In the genomic region with DNA sequence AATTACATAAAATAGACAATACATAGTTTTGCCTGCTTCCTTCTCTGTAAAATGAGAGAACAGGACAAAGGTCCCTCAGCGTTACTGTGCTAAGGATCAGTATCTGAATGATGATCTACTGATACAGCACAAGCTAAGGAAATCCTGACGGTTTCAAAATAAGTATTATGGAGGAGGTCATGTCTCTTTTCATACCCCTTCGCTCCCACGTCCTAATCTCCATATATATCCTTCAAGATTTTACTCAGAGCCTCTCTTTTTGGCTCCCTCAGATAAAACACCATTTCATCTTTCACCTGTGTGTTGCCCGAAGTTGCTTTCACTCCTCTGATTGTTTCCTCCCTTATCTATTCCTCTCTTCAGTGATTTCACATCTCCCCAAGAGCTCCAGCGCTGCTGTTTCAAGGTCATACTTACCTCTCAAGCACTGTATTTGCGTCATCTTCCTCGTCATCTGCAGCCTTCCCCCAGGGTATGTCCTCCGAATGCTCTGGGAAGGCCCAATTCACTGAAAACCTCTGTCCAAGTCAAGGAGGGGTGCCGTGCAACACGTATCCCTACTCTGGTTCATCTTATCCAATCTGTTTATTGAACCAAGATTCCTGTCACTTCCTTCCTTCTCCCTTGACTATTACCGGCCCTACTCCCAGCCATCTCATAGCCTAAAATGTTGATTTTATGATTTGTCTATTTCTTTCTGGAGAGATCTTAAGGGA, we compare ENCODE assay signal across 8 cellular contexts. TPM values are rescaled to one million over a fixed set of nuclear protein-coding genes. Genes with fewer than 3 reads are reported as not detected.
DNase-seq lines count a peak whose midpoint lies in the region; FAIRE-seq and TF ChIP-seq lines count a peak whose summit lies in the region.

No MANE protein-coding gene starts in this region.

- FAIRE-seq in GM12892 (lab: Jason Lieb, UNC), result peak; percentile 50

- H3K36me3 ChIP-seq in esophagus (ENCODE audit: control insufficient read depth in 2 of 2, insufficient read depth in 2 of 2, low read length in 1 of 2), result peaks cover 4 to 11% of the 10 kb centered on the region in 2 donors
- peaks cover 24% of the 10 kb centered on the region for H3K36me3 ChIP-seq in rectal smooth muscle tissue (ENCODE audit: control insufficient read depth, insufficient read depth, low read length)

- no peaks in the 10 kb centered on the region for H3K27me3 ChIP-seq in esophagus (ENCODE audit: control insufficient read depth in 1 of 2, insufficient read depth in 2 of 2, low read length in 2 of 2)
- H3K27me3 ChIP-seq in rectal smooth muscle tissue (ENCODE audit: control insufficient read depth, insufficient read depth, low read length), result no peaks in the 10 kb centered on the region

- no peak for TF ChIP-seq CTCF in GM13976 (IDR thresholded peaks at IDR 0.05; ENCODE audit: borderline replicate concordance, control extremely low read depth, extremely low read depth, insufficient read depth, missing control alignments)

- DNase-seq in GM12892 (ENCODE audit: insufficient read length) (no peak), SK-MEL-5 (ENCODE audit: low read depth, low spot score) (peak; percentile 86), NCI-H128 (lab: John Stamatoyannopoulos, UW; ENCODE audit: unreplicated experiment) (no peak), GM13976 (ENCODE audit: low spot score) (no peak)
- no peak for DNase-seq in stimulated activated CD4-positive, alpha-beta T cell treated with anti-CD3 and anti-CD28 coated beads, Interleukin-4, amount 100 ng/mL, for 1 hour
- no peak for DNase-seq in stimulated activated CD4-positive, alpha-beta T cell treated with anti-CD3 and anti-CD28 coated beads, Interleukin-1b, Interleukin-23, amount 100 ng/mL, for 48 hours

- H3K4me3 ChIP-seq in esophagus (ENCODE audit: low read depth in 1 of 2, low read length in 2 of 2) (no peak overlapping the region), rectal smooth muscle tissue (ENCODE audit: low read length) (peak overlapping the region; percentile 88)

- peak overlapping the region; percentile 93 to 94 for H3K27ac ChIP-seq in esophagus (ENCODE audit: low read depth in 2 of 2, low read length in 1 of 2)
- H3K27ac ChIP-seq in rectal smooth muscle tissue (ENCODE audit: low read depth, low read length), result peak overlapping the region; percentile 93

- WGBS in esophagus, 2 donors, result 49 to 55% methylated on average over 12 of the region's 12 CpGs

- H3K9me3 ChIP-seq in esophagus (ENCODE audit: control insufficient read depth in 2 of 2, insufficient read depth in 1 of 2, low read depth in 1 of 2, low read length in 1 of 2), result no peaks in the 10 kb centered on the region

- in situ Hi-C loops in SK-MEL-5 (cut with HindIII; ENCODE audit: low pct_unique_long_range_greater_than_20kb, low sequenced_read_pairs), result no loop called here
- in situ Hi-C loops in GM13976 (cut with MboI; ENCODE audit: low sequenced_read_pairs, unreplicated experiment), result no loop called here

- H3K9ac ChIP-seq in rectal smooth muscle tissue (ENCODE audit: low read length), result peak overlapping the region; percentile 40

- no peak for TF ChIP-seq POLR2A in GM12892 (IDR thresholded peaks at IDR 0.05; ENCODE audit: low read depth, low read length)

- H3K4me1 ChIP-seq in esophagus (ENCODE audit: control insufficient read depth in 2 of 2, insufficient read depth in 2 of 2, low read length in 1 of 2) (no peaks in the 10 kb centered on the region), rectal smooth muscle tissue (ENCODE audit: control insufficient read depth, insufficient read depth, low read length) (peaks cover 12% of the 10 kb centered on the region)

RNA-seq across cellular contexts. Expression of gene BLTP2, which starts 1.2 kb away (rescaled TPM):
- 49.1 TPM for polyA plus RNA-seq in GM12892 (2012; ENCODE audit: missing spikeins)
- total RNA-seq in SK-MEL-5 (2014; rRNA removed; shearing (Covaris generic)), result 146 and 160 TPM in 2 replicates
- polyA plus RNA-seq in SK-MEL-5 (2015; cell fraction: cytosol; rRNA removed), result 76.0 and 105 TPM in 2 replicates
- 109 and 197 TPM in 2 replicates for polyA plus RNA-seq in SK-MEL-5 (2015; cell fraction: nucleus; rRNA removed)
- 10 to 100 TPM; 19.2 to 23.5 TPM for polyA plus RNA-seq in esophagus

RNA-seq across cellular contexts. Expression of gene SDF2, which starts 15.5 kb away (rescaled TPM):
- polyA plus RNA-seq in GM12892 (2012; ENCODE audit: missing spikeins), result 34.9 TPM
- total RNA-seq in SK-MEL-5 (2014; rRNA removed; shearing (Covaris generic)), result 61.3 and 66.1 TPM in 2 replicates
- polyA plus RNA-seq in SK-MEL-5 (2015; cell fraction: cytosol; rRNA removed), result 48.6 and 63.1 TPM in 2 replicates
- polyA plus RNA-seq in SK-MEL-5 (2015; cell fraction: nucleus; rRNA removed), result 21.7 and 33.5 TPM in 2 replicates
- 10 to 100 TPM; 20.7 to 40.6 TPM for polyA plus RNA-seq in esophagus

RNA-seq across cellular contexts. Expression of gene SUPT6H, which starts 15.8 kb away (rescaled TPM):
- polyA plus RNA-seq in GM12892 (2012; ENCODE audit: missing spikeins), result 30.1 TPM
- 38.6 and 47.1 TPM in 2 replicates for total RNA-seq in SK-MEL-5 (2014; rRNA removed; shearing (Covaris generic))
- polyA plus RNA-seq in SK-MEL-5 (2015; cell fraction: cytosol; rRNA removed), result 38.0 and 46.8 TPM in 2 replicates
- polyA plus RNA-seq in SK-MEL-5 (2015; cell fraction: nucleus; rRNA removed), result 85.5 and 108 TPM in 2 replicates
- polyA plus RNA-seq in esophagus, result 10 to 100 TPM; 21.4 to 29.2 TPM

RNA-seq across cellular contexts. Expression of gene RSKR, which starts 32.2 kb away (rescaled TPM):
- polyA plus RNA-seq in GM12892 (2012; ENCODE audit: missing spikeins), result 15.9 TPM
- 3.4 and 4.8 TPM in 2 replicates for total RNA-seq in SK-MEL-5 (2014; rRNA removed; shearing (Covaris generic))
- polyA plus RNA-seq in SK-MEL-5 (2015; cell fraction: cytosol; rRNA removed), result 2.9 and 4.6 TPM in 2 replicates
- polyA plus RNA-seq in SK-MEL-5 (2015; cell fraction: nucleus; rRNA removed), result 90.7 and 105 TPM in 2 replicates
- polyA plus RNA-seq in esophagus, result 1 to 10 TPM; 2.0 to 6.7 TPM

RNA-seq across cellular contexts. Expression of gene SPAG5, which starts 47.4 kb away (rescaled TPM):
- polyA plus RNA-seq in GM12892 (2012; ENCODE audit: missing spikeins), result 54.7 TPM
- 33.5 and 44.0 TPM in 2 replicates for total RNA-seq in SK-MEL-5 (2014; rRNA removed; shearing (Covaris generic))
- polyA plus RNA-seq in SK-MEL-5 (2015; cell fraction: cytosol; rRNA removed), result 34.4 and 40.9 TPM in 2 replicates
- polyA plus RNA-seq in SK-MEL-5 (2015; cell fraction: nucleus; rRNA removed), result 208 and 287 TPM in 2 replicates
- polyA plus RNA-seq in esophagus, result 10 to 100 TPM; 11.6 to 19.7 TPM
